11 cellular contexts compared by ENCODE assay signal in the genomic region with DNA sequence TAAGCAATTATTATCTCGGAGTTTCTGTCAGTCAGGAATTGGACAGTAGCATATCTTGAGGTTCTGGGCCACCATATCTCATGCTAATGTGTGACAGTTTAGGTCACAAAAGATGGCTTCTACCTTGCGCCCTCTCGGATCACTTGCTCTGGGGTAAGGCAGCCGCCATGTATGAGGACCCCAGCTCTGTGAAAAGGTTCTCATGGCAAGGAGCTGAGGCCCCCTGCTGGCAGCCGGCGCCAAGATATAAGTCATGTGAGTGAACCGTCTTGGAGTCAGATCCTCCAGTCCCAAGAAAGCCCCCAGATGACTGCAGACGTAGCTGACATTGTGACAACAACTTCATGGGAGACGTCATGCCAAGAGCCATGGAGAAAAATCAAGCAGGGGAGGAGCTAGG.
A peak's percentile ranks its signal among the peaks of the same experiment; 100 is the strongest.
DNase-seq lines count a peak whose midpoint lies in the region; ATAC-seq and TF ChIP-seq lines count a peak whose summit lies in the region.
"Had no signal": no experiment of that assay in that cellular context is flagged by ENCODE, and none has a peak within 500 bp of the region (broad histone marks: within the 10 kb centered on the region; RNA-seq: fewer than 3 reads in every experiment).

No MANE protein-coding gene starts in this region.

- no peaks in the 10 kb centered on the region for H3K4me1 ChIP-seq in CD8-positive, alpha-beta memory T cell (ENCODE audit: insufficient read depth, low read length)
- H3K4me1 ChIP-seq: pancreas had no signal

- H3K27ac ChIP-seq in VCaP, result no peak overlapping the region
- no peak overlapping the region for H3K27ac ChIP-seq in CD8-positive, alpha-beta memory T cell (ENCODE audit: low read depth, low read length)
- H3K27ac ChIP-seq: cardiac muscle cell, pancreas had no signal

- H3K4me1 Mint-ChIP-seq in CD8-positive, alpha-beta memory T cell, result no peaks in the 10 kb centered on the region

- DNase-seq in ELF-1 (ENCODE audit: low read depth, low spot score) (peak; percentile 54), HEK293T (ENCODE audit: extremely low spot score) (peak; percentile 19), kidney epithelial cell (ENCODE audit: low read depth) (no peak), Right ventricle myocardium superior (no peak)
- DNase-seq in CD8-positive, alpha-beta memory T cell, result no peak
- DNase-seq: activated T-cell treated with anti-CD3 and anti-CD28 coated beads, Interleukin-2, amount 50 U/mL, for 4 hours; NCI-H1048; pancreas had no signal

- TF ChIP-seq CTCF in VCaP (conservative IDR thresholded peaks at IDR 0.05), result peak; percentile 64
- TF ChIP-seq CTCF in kidney epithelial cell (IDR thresholded peaks at IDR 0.05; ENCODE audit: insufficient read depth, low read length, poor library complexity, severe bottlenecking), result peak; percentile 15

- no peak overlapping the region for H3K4me3 Mint-ChIP-seq in CD8-positive, alpha-beta memory T cell
- H3K4me3 Mint-ChIP-seq: activated T-cell treated with anti-CD3 and anti-CD28 coated beads, Interleukin-2, amount 50 U/mL, for 4 hours had no signal

- no peak overlapping the region for H3K27ac Mint-ChIP-seq in CD8-positive, alpha-beta memory T cell

- H3K27me3 Mint-ChIP-seq in CD8-positive, alpha-beta memory T cell, result no peaks in the 10 kb centered on the region

- CTCF ChIA-PET in HEK293T (lab: Yijun Ruan, JAX), result no interaction called here
- CTCF ChIA-PET in CD8-positive, alpha-beta memory T cell (lab: Charles Lee), result no interaction called here

- H3K36me3 Mint-ChIP-seq in CD8-positive, alpha-beta memory T cell, result no peaks in the 10 kb centered on the region

- intact Hi-C loops in Right ventricle myocardium superior (cut with DNase I), result no loop called here

- peaks cover 8 to 18% (median 10%) of the 10 kb centered on the region in 5 donors for H3K9me3 Mint-ChIP-seq in CD8-positive, alpha-beta memory T cell

- H3K36me3 ChIP-seq in kidney epithelial cell (ENCODE audit: control insufficient read depth, insufficient read depth, low read length), result no peaks in the 10 kb centered on the region
- no peaks in the 10 kb centered on the region for H3K36me3 ChIP-seq in CD8-positive, alpha-beta memory T cell (ENCODE audit: insufficient read depth, low read length)
- H3K36me3 ChIP-seq: cardiac muscle cell, pancreas had no signal

- no peak overlapping the region for H3K4me3 ChIP-seq in kidney epithelial cell (ENCODE audit: low read depth, low read length)
- H3K4me3 ChIP-seq in CD8-positive, alpha-beta memory T cell (ENCODE audit: low read length), result no peak overlapping the region
- H3K4me3 ChIP-seq: cardiac muscle cell, pancreas had no signal

- no peaks in the 10 kb centered on the region for H3K9me3 ChIP-seq in CD8-positive, alpha-beta memory T cell (ENCODE audit: low read length)
- H3K9me3 ChIP-seq: pancreas had no signal

- ATAC-seq in GM18861 (IDR thresholded peaks at IDR 0.05; ENCODE audit: unreplicated experiment) (no peak), Right ventricle myocardium superior (ENCODE audit: poor library complexity) (no peak)
- ATAC-seq: activated T-cell treated with anti-CD3 and anti-CD28 coated beads, Interleukin-2, amount 50 U/mL, for 4 hours; pancreas had no signal

- POLR2A ChIA-PET in HEK293T (lab: Yijun Ruan, JAX), result no interaction called here
- POLR2A ChIA-PET in CD8-positive, alpha-beta memory T cell (lab: Charles Lee), result no interaction called here

- no peaks in the 10 kb centered on the region for H3K27me3 ChIP-seq in kidney epithelial cell (ENCODE audit: control insufficient read depth, insufficient read depth, low read length)
- H3K27me3 ChIP-seq in CD8-positive, alpha-beta memory T cell (ENCODE audit: insufficient read depth, low read length, poor library complexity, severe bottlenecking), result no peaks in the 10 kb centered on the region
- H3K27me3 ChIP-seq: cardiac muscle cell, pancreas had no signal

TF ChIP-seq in HEK293T, 16 proteins besides CTCF, POLR2A, EP300 and RAD21:
- no peak for TF ChIP-seq LEF1 (IDR thresholded peaks at IDR 0.05; ENCODE audit: borderline replicate concordance)
- TF ChIP-seq, protein P1, sequence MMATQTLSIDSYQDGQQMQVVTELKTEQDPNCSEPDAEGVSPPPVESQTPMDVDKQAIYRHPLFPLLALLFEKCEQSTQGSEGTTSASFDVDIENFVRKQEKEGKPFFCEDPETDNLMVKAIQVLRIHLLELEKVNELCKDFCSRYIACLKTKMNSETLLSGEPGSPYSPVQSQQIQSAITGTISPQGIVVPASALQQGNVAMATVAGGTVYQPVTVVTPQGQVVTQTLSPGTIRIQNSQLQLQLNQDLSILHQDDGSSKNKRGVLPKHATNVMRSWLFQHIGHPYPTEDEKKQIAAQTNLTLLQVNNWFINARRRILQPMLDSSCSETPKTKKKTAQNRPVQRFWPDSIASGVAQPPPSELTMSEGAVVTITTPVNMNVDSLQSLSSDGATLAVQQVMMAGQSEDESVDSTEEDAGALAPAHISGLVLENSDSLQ (IDR thresholded peaks at IDR 0.05), result no peak
- TF ChIP-seq ARNT (IDR thresholded peaks at IDR 0.05), result no peak
- TF ChIP-seq FOXM1 (IDR thresholded peaks at IDR 0.05; ENCODE audit: borderline replicate concordance), result no peak
- no peak for TF ChIP-seq NFRKB (IDR thresholded peaks at IDR 0.05)
- no peak for TF ChIP-seq TARDBP (IDR thresholded peaks at IDR 0.05)
- no peak for TF ChIP-seq HDGF (IDR thresholded peaks at IDR 0.05; ENCODE audit: borderline replicate concordance)
- no peak for TF ChIP-seq SUZ12 (IDR thresholded peaks at IDR 0.05)
- TF ChIP-seq ELF4 (IDR thresholded peaks at IDR 0.05), result no peak
- TF ChIP-seq FOXK2 (IDR thresholded peaks at IDR 0.05), result no peak
- no peak for TF ChIP-seq FOXA1 (IDR thresholded peaks at IDR 0.05)
- TF ChIP-seq SP1 (IDR thresholded peaks at IDR 0.05), result no peak
- no peak for TF ChIP-seq L3MBTL2 (conservative IDR thresholded peaks at IDR 0.05)
- no peak for TF ChIP-seq BHLHE40 (IDR thresholded peaks at IDR 0.05; ENCODE audit: borderline replicate concordance)
- no peak for TF ChIP-seq ZNF384 (IDR thresholded peaks at IDR 0.05)
- TF ChIP-seq CTBP1 (IDR thresholded peaks at IDR 0.05; ENCODE audit: borderline replicate concordance), result no peak

Comparison
In these comparisons a context has a peak if more than half of its experiments do, and no peak if none do; other contexts are left out.
1. DNase-seq: peak in ELF-1 (single experiment) and HEK293T (single experiment); none in kidney epithelial cell (single experiment), Right ventricle myocardium superior (single experiment) and CD8-positive, alpha-beta memory T cell (0 of 5).